In the genomic region with DNA sequence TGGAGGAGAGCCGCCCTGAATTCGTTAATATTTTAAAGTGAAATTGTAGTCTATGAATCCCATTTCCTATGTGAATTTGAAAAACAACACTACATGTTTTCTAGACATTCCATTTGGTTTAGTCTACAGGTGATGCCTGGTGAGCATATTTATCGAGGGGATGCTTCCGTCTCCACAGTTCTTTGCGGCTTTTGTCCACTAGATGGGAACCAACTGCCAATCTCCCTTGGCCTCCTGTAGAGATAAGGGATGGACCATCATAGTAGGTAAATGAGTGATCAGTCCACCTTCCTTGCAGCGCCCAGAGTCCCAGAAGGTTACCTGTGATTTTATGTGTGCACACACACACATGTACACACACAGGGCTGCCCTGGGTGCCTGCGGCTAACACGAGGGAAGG, we compare ENCODE assay signal across 25 cellular contexts.
DNase-seq lines count a peak whose midpoint lies in the region; TF ChIP-seq lines count a peak whose summit lies in the region.
"Had no signal": no experiment of that assay in that cellular context is flagged by ENCODE, and none has a peak within 500 bp of the region (broad histone marks: within the 10 kb centered on the region; RNA-seq: fewer than 3 reads in every experiment).

No MANE protein-coding gene starts in this region.

- no peak overlapping the region for H3K27ac Mint-ChIP-seq in nephron
- H3K27ac Mint-ChIP-seq: activated B cell treated with CpG ODN at 0.5 μM for 24 hours, B cell had no signal

- H3K4me1 Mint-ChIP-seq in nephron = peaks cover 9% of the 10 kb centered on the region
- H3K4me1 Mint-ChIP-seq: activated B cell treated with CpG ODN at 0.5 μM for 24 hours, B cell had no signal

- peak overlapping the region in 2 of 3 experiments; percentile 40 to 43 for H3K4me3 Mint-ChIP-seq in nephron
- H3K4me3 Mint-ChIP-seq: activated B cell treated with CpG ODN at 0.5 μM for 24 hours, B cell had no signal

- H3K9me3 Mint-ChIP-seq in nephron = no peaks in the 10 kb centered on the region

- DNase-seq in NCI-H2171 treated with DMSO at 0.1 percent for 48 hours (lab: John Stamatoyannopoulos, UW) (peak; percentile 3), NCI-H2171 (lab: John Stamatoyannopoulos, UW) (no peak), NCI-H1092 (lab: John Stamatoyannopoulos, UW) (peak; percentile 11), amniotic epithelial cell (ENCODE audit: low read depth) (peak; percentile 3), globus pallidus (ENCODE audit: low spot score) (no peak), SW 1271 (lab: John Stamatoyannopoulos, UW) (no peak), AG20443 (ENCODE audit: low spot score) (no peak)
- DNase-seq: activated B cell treated with CpG ODN at 0.5 μM for 24 hours; activated CD4-positive, alpha-beta T cell treated with anti-CD3 and anti-CD28 coated beads, Interleukin-2, amount 50 U/mL, for 1 hour; activated naive CD4-positive, alpha-beta T cell treated with anti-CD3 and anti-CD28 coated beads, Interleukin-2, amount 50 U/mL, for 16 hours; colonic mucosa; DMS79 treated with DMSO at 0.1 percent for 48 hours; effector CD8-positive, alpha-beta T cell; KG1; MM.1S; NCI-H1694 treated with DMSO at 0.1 percent for 48 hours; NCI-H446 treated with DMSO at 0.1 percent for 48 hours; NK-92 treated with Interleukin-12 subunit alpha and Interleukin-12 subunit beta, amount 100 ng/mL, for 24 hours; PC-9; Right ventricle myocardium superior; spleen; T-helper 9 cell; transverse colon had no signal

- no peak for TF ChIP-seq CTCF in nephron (IDR thresholded peaks at IDR 0.05; ENCODE audit: unreplicated experiment in 3 of 3)

- H3K27me3 Mint-ChIP-seq in nephron (ENCODE audit: low read depth) = peaks cover 12% of the 10 kb centered on the region

- no peaks in the 10 kb centered on the region for H3K36me3 Mint-ChIP-seq in nephron (ENCODE audit: low read depth)

Comparison
In these comparisons a context has a peak if more than half of its experiments do, and no peak if none do; other contexts are left out.
1. DNase-seq: peak in NCI-H2171 treated with DMSO at 0.1 percent for 48 hours (single experiment), NCI-H1092 (single experiment) and amniotic epithelial cell (single experiment); none in NCI-H2171 (single experiment), globus pallidus (single experiment), SW 1271 (0 of 2) and AG20443 (single experiment).